ENCODE assay signal across 10 cellular contexts in genomic region chr16:87393680-87394055, GRCh38. TPM values are rescaled to one million over a fixed set of nuclear protein-coding genes. Genes with fewer than 3 reads are reported as not detected.
DNase-seq lines count a peak whose midpoint lies in the region; ATAC-seq and TF ChIP-seq lines count a peak whose summit lies in the region.
"Had no signal": no experiment of that assay in that cellular context is flagged by ENCODE, and none has a peak within 500 bp of the region (broad histone marks: within the 10 kb centered on the region; RNA-seq: fewer than 3 reads in every experiment).

No MANE protein-coding gene starts in this region.

- DNase-seq in H9 (no peak), foreskin keratinocyte (no peak), skeletal muscle cell (ENCODE audit: low read depth) (no peak), mucosa of gallbladder (ENCODE audit: low spot score) (no peak), GM10266 (ENCODE audit: extremely low spot score) (no peak)
- DNase-seq in activated CD4-positive, alpha-beta memory T cell treated with anti-CD3 and anti-CD28 coated beads, Interleukin-2, amount 10 ng/mL, durations not matched to agents 7 days and 5 days, result no peak
- DNase-seq: activated gamma-delta T cell, NCI-H187 had no signal

- H3K27ac ChIP-seq in H9 (ENCODE audit: insufficient read length, low read depth, low read length) (no peak overlapping the region), foreskin keratinocyte (peak overlapping the region; percentile 61)

- H2BK15ac ChIP-seq in H9 (ENCODE audit: low read depth, low read length), result no peak overlapping the region

- no peak overlapping the region for H3K18ac ChIP-seq in H9 (ENCODE audit: insufficient read length, low read depth, low read length)

- H4K91ac ChIP-seq in H9 (ENCODE audit: insufficient read length, low read depth, low read length), result no peak overlapping the region

- H2BK120ac ChIP-seq in H9 (ENCODE audit: low read depth, low read length, poor library complexity, severe bottlenecking), result no peak overlapping the region

- no peak overlapping the region for H2BK20ac ChIP-seq in H9 (ENCODE audit: low read depth, low read length, poor library complexity, severe bottlenecking)

- no peak overlapping the region for H3K9ac ChIP-seq in H9 (ENCODE audit: extremely low read depth, insufficient read length, low read length)

- peaks cover 2% of the 10 kb centered on the region; the same call in 1 of the 2 replicates for H3K27me3 Mint-ChIP-seq in H9 (ENCODE audit: low read depth)
- H3K27me3 Mint-ChIP-seq in activated CD4-positive, alpha-beta memory T cell treated with anti-CD3 and anti-CD28 coated beads, Interleukin-2, amount 10 ng/mL, durations not matched to agents 7 days and 5 days, result no peaks in the 10 kb centered on the region

- CTCF ChIA-PET in activated CD4-positive, alpha-beta memory T cell treated with anti-CD3 and anti-CD28 coated beads, Interleukin-2, amount 10 ng/mL, durations not matched to agents 7 days and 5 days (lab: Charles Lee), result interaction anchor here (0.7 to 3.7 kb wide), 9 partner anchors 7 to 242 kb away, joined by 3 to 49 read pairs (median 6); partner anchors contain the start of genes C16orf95 and FBXO31

- TF ChIP-seq CTCF in H9 (conservative IDR thresholded peaks at IDR 0.05), result no peak
- no peak for TF ChIP-seq CTCF in foreskin keratinocyte (conservative IDR thresholded peaks at IDR 0.05)
- no peak for TF ChIP-seq CTCF in GM10266 (IDR thresholded peaks at IDR 0.05; ENCODE audit: control insufficient read depth, insufficient read depth, low read depth, missing control alignments)

- no peaks in the 10 kb centered on the region for H3K9me3 ChIP-seq in H9 (ENCODE audit: control insufficient read depth, low read depth, low read length)

- peak overlapping the region; percentile 79 to 88 for H3K4me3 Mint-ChIP-seq in H9
- H3K4me3 Mint-ChIP-seq in activated CD4-positive, alpha-beta memory T cell treated with anti-CD3 and anti-CD28 coated beads, Interleukin-2, amount 10 ng/mL, durations not matched to agents 7 days and 5 days, result peak overlapping the region; percentile 90

- POLR2A ChIA-PET in activated CD4-positive, alpha-beta memory T cell treated with anti-CD3 and anti-CD28 coated beads, Interleukin-2, amount 10 ng/mL, durations not matched to agents 7 days and 5 days (lab: Charles Lee), result interaction anchor here (0.7 to 3.8 kb wide), 6 partner anchors 10 to 1840 kb away, joined by 3 to 67 read pairs (median 4); partner anchors contain the start of genes C16orf95 and FBXO31

- H2BK12ac ChIP-seq in H9 (ENCODE audit: insufficient read length, low read depth, low read length), result no peak overlapping the region

- H3K36me3 Mint-ChIP-seq in H9 (ENCODE audit: insufficient read depth in 1 of 3, low read depth in 3 of 3), result peaks cover 0 to 10% (median 3%) of the 10 kb centered on the region in 3 experiments
- peaks cover 23% of the 10 kb centered on the region for H3K36me3 Mint-ChIP-seq in activated CD4-positive, alpha-beta memory T cell treated with anti-CD3 and anti-CD28 coated beads, Interleukin-2, amount 10 ng/mL, durations not matched to agents 7 days and 5 days (ENCODE audit: low read depth)

- peak overlapping the region; percentile 75 for H3K4me3 ChIP-seq in skeletal muscle cell (ENCODE audit: low read depth, low read length)

- no peak overlapping the region for H3K23ac ChIP-seq in H9 (ENCODE audit: insufficient read length, low read depth, low read length)

- peaks cover 4% of the 10 kb centered on the region for H3K23me2 ChIP-seq in H9 (ENCODE audit: insufficient read length, low read depth, low read length, poor library complexity, severe bottlenecking)

- H3K14ac ChIP-seq in H9 (ENCODE audit: insufficient read depth, low read length), result no peak overlapping the region

- H3K4ac ChIP-seq in H9 (ENCODE audit: low read depth, low read length), result no peak overlapping the region

- H3K56ac ChIP-seq in H9 (ENCODE audit: insufficient read length, low read depth, low read length), result no peak overlapping the region

- no peak overlapping the region for H3T11ph ChIP-seq in H9 (ENCODE audit: low read length)

- H3K27me3 ChIP-seq in H9 (ENCODE audit: insufficient read depth, low read length) (no peaks in the 10 kb centered on the region), foreskin keratinocyte (no peaks in the 10 kb centered on the region)

- WGBS in H9 (ENCODE audit: extremely low coverage, insufficient read length, low lambda C conversion rate), result no CpG with 5 or more reads among the region's 6 CpGs

- H3K4me1 ChIP-seq in H9 (ENCODE audit: insufficient read depth, low read length) (no peaks in the 10 kb centered on the region; the same call in 1 of the 2 replicates), foreskin keratinocyte (peaks cover 13% of the 10 kb centered on the region)

- no peak overlapping the region for H4K5ac ChIP-seq in H9 (ENCODE audit: insufficient read length, low read depth, low read length)

- no peak overlapping the region for H2AFZ ChIP-seq in H9 (ENCODE audit: low read length)

- peaks cover 20 to 22% of the 10 kb centered on the region in 2 experiments for H3K4me1 Mint-ChIP-seq in H9
- peaks cover 47% of the 10 kb centered on the region for H3K4me1 Mint-ChIP-seq in activated CD4-positive, alpha-beta memory T cell treated with anti-CD3 and anti-CD28 coated beads, Interleukin-2, amount 10 ng/mL, durations not matched to agents 7 days and 5 days

- no peaks in the 10 kb centered on the region; a peak in 1 of 5 replicates for H3K9me3 Mint-ChIP-seq in H9
- H3K9me3 Mint-ChIP-seq in activated CD4-positive, alpha-beta memory T cell treated with anti-CD3 and anti-CD28 coated beads, Interleukin-2, amount 10 ng/mL, durations not matched to agents 7 days and 5 days, result no peaks in the 10 kb centered on the region

- H4K20me1 ChIP-seq in H9 (ENCODE audit: control insufficient read depth, insufficient read depth, insufficient read length), result no peaks in the 10 kb centered on the region

- peaks cover 4% of the 10 kb centered on the region; the same call in 1 of the 2 replicates for H3K79me2 ChIP-seq in H9 (ENCODE audit: insufficient read depth, low read length)

- H2BK5ac ChIP-seq in H9 (ENCODE audit: insufficient read length, low read length), result no peak overlapping the region

- no peak overlapping the region for H4K8ac ChIP-seq in H9 (replicated peaks; ENCODE audit: insufficient read length, low read depth, low read length)

- no peak overlapping the region for H2AK5ac ChIP-seq in H9 (ENCODE audit: insufficient read length, low read length)

- H3K27ac Mint-ChIP-seq in H9, result no peak overlapping the region
- peak overlapping the region; percentile 85 for H3K27ac Mint-ChIP-seq in activated CD4-positive, alpha-beta memory T cell treated with anti-CD3 and anti-CD28 coated beads, Interleukin-2, amount 10 ng/mL, durations not matched to agents 7 days and 5 days

- no peak for ATAC-seq in foreskin keratinocyte
- no peak for ATAC-seq in HG02610 (IDR thresholded peaks at IDR 0.05; ENCODE audit: unreplicated experiment)
- no peak for ATAC-seq in HG03025 (IDR thresholded peaks at IDR 0.05; ENCODE audit: low FRiP score, unreplicated experiment)

- peak overlapping the region; percentile 78 for H3K4me2 ChIP-seq in H9 (ENCODE audit: insufficient read depth, insufficient read length, low read length)

- peaks cover 2% of the 10 kb centered on the region for H3K79me1 ChIP-seq in H9 (ENCODE audit: insufficient read depth, low read depth, low read length, poor library complexity, severe bottlenecking)

RNA-seq across cellular contexts. Expression of gene MAP1LC3B, which starts 1.5 kb away (rescaled TPM):
- 47.1 and 52.2 TPM in 2 replicates for total RNA-seq in H9 (2021)
- total RNA-seq in activated CD4-positive, alpha-beta memory T cell treated with anti-CD3 and anti-CD28 coated beads, Interleukin-2, amount 10 ng/mL, durations not matched to agents 7 days and 5 days, result 10 to 100 TPM; 77.1 to 78.2 TPM
- 38.5 and 44.2 TPM in 2 replicates for total RNA-seq in foreskin keratinocyte
- polyA plus RNA-seq in foreskin keratinocyte, result 47.0 and 51.8 TPM in 2 replicates
- total RNA-seq in mucosa of gallbladder, result 55.9 TPM

RNA-seq across cellular contexts. Expression of gene FBXO31, which starts 10.1 kb away (rescaled TPM):
- total RNA-seq in H9 (2021) (24.2 and 26.6 TPM in 2 replicates), foreskin keratinocyte (17.5 and 18.1 TPM in 2 replicates), mucosa of gallbladder (36.7 TPM)
- 10 to 100 TPM; 28.8 to 29.0 TPM for total RNA-seq in activated CD4-positive, alpha-beta memory T cell treated with anti-CD3 and anti-CD28 coated beads, Interleukin-2, amount 10 ng/mL, durations not matched to agents 7 days and 5 days
- polyA plus RNA-seq in foreskin keratinocyte, result 10.2 and 12.8 TPM in 2 replicates
